1 cellular context compared by ENCODE assay signal in the genomic region with DNA sequence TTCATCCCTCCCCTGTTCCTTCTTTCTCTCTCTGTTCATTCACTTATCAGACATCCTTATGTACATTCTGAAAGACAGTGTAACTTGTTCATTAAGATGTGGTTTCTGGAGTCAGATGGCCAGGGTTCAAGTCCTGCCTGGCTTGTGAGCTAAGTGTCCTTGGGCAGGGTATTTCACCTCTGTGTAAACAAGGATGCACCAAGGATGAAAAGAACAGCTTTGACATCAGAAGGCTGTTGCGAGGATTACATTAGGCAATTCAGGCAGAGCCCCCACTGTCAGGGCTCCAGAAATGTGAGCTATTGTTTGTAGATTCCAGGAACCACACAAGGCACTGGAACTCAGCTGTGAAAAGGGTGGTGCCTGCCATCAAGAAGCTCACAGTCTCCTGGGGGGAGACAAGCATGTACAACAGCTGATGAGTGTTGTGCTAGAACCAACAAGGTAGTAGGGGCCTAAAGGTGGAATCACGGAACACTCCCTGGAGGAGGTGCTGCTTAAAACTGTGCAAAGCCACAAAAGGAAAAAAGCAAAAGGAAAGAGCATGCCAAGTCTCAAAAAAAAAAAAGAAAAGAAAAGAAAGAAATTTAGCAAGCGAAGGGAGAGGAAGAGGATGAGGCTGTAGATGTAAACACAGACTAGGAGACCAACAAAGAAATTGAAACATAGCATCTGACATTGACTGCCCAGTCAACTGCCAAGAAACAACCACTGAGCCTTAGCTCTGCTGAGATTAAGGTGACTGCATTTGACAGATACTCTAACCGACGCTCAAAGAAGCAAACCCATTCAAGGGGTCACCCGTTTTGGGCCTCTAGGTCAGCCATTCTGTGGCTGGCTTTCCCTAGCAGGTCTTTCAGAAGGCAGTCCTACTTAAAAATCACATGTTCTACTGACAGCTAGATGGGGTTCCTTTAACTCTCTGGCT.
TF ChIP-seq lines count a peak whose summit lies in the region.

No MANE protein-coding gene starts in this region.

TF ChIP-seq in HEK293, 187 proteins besides CTCF, POLR2A, EP300 and RAD21 (continued from another document):
- TF ChIP-seq, protein P1, sequence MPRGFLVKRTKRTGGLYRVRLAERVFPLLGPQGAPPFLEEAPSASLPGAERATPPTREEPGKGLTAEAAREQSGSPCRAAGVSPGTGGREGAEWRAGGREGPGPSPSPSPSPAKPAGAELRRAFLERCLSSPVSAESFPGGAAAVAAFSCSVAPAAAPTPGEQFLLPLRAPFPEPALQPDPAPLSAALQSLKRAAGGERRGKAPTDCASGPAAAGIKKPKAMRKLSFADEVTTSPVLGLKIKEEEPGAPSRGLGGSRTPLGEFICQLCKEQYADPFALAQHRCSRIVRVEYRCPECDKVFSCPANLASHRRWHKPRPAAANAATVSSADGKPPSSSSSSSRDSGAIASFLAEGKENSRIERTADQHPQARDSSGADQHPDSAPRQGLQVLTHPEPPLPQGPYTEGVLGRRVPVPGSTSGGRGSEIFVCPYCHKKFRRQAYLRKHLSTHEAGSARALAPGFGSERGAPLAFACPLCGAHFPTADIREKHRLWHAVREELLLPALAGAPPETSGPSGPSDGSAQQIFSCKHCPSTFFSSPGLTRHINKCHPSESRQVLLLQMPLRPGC (tag by site-specific recombination; IDR thresholded peaks at IDR 0.05), result no peak
- no peak for TF ChIP-seq ZNF626 (tag by site-specific recombination; IDR thresholded peaks at IDR 0.05)
- TF ChIP-seq ZBTB11 (tag by site-specific recombination; conservative IDR thresholded peaks at IDR 0.05; ENCODE audit: low read depth), result no peak
- no peak for TF ChIP-seq ZNF426 (tag by site-specific recombination; IDR thresholded peaks at IDR 0.05)
- no peak for TF ChIP-seq ZNF354C (tag by site-specific recombination; IDR thresholded peaks at IDR 0.05; ENCODE audit: borderline replicate concordance, low read depth)
- TF ChIP-seq ZFP69B (tag by site-specific recombination; IDR thresholded peaks at IDR 0.05), result no peak
- TF ChIP-seq ZNF341 (tag by site-specific recombination; IDR thresholded peaks at IDR 0.05; ENCODE audit: low read depth), result peak; percentile 74
- no peak for TF ChIP-seq ZNF660 (tag by site-specific recombination; IDR thresholded peaks at IDR 0.05)
- peak; percentile 61 for TF ChIP-seq ZIC2 (tag by site-specific recombination; IDR thresholded peaks at IDR 0.05)
- TF ChIP-seq ZNF239 (tag by site-specific recombination; IDR thresholded peaks at IDR 0.05), result no peak
- no peak for TF ChIP-seq KLF7 (tag by site-specific recombination; IDR thresholded peaks at IDR 0.05; ENCODE audit: borderline replicate concordance)
- TF ChIP-seq ZBTB21 (tag by site-specific recombination; IDR thresholded peaks at IDR 0.05), result no peak
- TF ChIP-seq ZSCAN30 (tag by site-specific recombination; IDR thresholded peaks at IDR 0.05), result 0 out of 2 replicates have a peak, but pooled peaks have one; percentile 5
- no peak for TF ChIP-seq ZNF214 (tag by site-specific recombination; IDR thresholded peaks at IDR 0.05; ENCODE audit: borderline replicate concordance)
- peak; percentile 12; the same call in 1 of the 2 replicates for TF ChIP-seq GLIS1 (tag by site-specific recombination; IDR thresholded peaks at IDR 0.05)
- TF ChIP-seq ZSCAN18 (tag by site-specific recombination; IDR thresholded peaks at IDR 0.05), result no peak
- TF ChIP-seq, protein P2, sequence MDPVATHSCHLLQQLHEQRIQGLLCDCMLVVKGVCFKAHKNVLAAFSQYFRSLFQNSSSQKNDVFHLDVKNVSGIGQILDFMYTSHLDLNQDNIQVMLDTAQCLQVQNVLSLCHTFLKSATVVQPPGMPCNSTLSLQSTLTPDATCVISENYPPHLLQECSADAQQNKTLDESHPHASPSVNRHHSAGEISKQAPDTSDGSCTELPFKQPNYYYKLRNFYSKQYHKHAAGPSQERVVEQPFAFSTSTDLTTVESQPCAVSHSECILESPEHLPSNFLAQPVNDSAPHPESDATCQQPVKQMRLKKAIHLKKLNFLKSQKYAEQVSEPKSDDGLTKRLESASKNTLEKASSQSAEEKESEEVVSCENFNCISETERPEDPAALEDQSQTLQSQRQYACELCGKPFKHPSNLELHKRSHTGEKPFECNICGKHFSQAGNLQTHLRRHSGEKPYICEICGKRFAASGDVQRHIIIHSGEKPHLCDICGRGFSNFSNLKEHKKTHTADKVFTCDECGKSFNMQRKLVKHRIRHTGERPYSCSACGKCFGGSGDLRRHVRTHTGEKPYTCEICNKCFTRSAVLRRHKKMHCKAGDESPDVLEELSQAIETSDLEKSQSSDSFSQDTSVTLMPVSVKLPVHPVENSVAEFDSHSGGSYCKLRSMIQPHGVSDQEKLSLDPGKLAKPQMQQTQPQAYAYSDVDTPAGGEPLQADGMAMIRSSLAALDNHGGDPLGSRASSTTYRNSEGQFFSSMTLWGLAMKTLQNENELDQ (tag by site-specific recombination; IDR thresholded peaks at IDR 0.05; ENCODE audit: low read depth), result no peak
- no peak for TF ChIP-seq ZNF394 (tag by site-specific recombination; IDR thresholded peaks at IDR 0.05; ENCODE audit: borderline replicate concordance)
